ENCODE assay signal across 36 cellular contexts in genomic region chr7:2658941-2659340, GRCh38. TPM values are rescaled to one million over a fixed set of nuclear protein-coding genes. Genes with fewer than 3 reads are reported as not detected.
"Had no signal": no experiment of that assay in that cellular context is flagged by ENCODE, and none has a peak within 500 bp of the region (broad histone marks: within the 10 kb centered on the region; RNA-seq: fewer than 3 reads in every experiment).

No MANE protein-coding gene starts in this region.

- H3K36me3 Mint-ChIP-seq: activated CD4-positive, alpha-beta memory T cell treated with anti-CD3 and anti-CD28 coated beads for 36 hours; activated CD8-positive, alpha-beta memory T cell treated with anti-CD3 and anti-CD28 coated beads, Interleukin-2, amount 10 ng/mL, durations not matched to agents 7 days and 5 days; activated naive CD4-positive, alpha-beta T cell treated with anti-CD3 and anti-CD28 coated beads, Interleukin-2, amount 50 U/mL, for 24 hours; activated naive CD8-positive, alpha-beta T cell treated with anti-CD3 and anti-CD28 coated beads for 36 hours had no signal

- DNase-seq: activated B cell treated with CpG ODN at 0.5 μM for 24 hours; activated CD4-positive, alpha-beta memory T cell treated with anti-CD3 and anti-CD28 coated beads for 36 hours; activated CD4-positive, alpha-beta T cell treated with anti-CD3 and anti-CD28 coated beads for 48 hours; activated CD8-positive, alpha-beta memory T cell treated with anti-CD3 and anti-CD28 coated beads, Interleukin-2, amount 10 ng/mL, durations not matched to agents 7 days and 5 days; activated CD8-positive, alpha-beta memory T cell treated with anti-CD3 and anti-CD28 coated beads, Interleukin-2, amount 50 U/mL, for 4 hours; activated CD8-positive, alpha-beta T cell treated with anti-CD3 and anti-CD28 coated beads, Interleukin-2, amount 10 ng/mL, durations not matched to agents 7 days and 5 days; activated effector memory CD4-positive, alpha-beta T cell treated with anti-CD3 and anti-CD28 coated beads, Interleukin-2, amount 50 U/mL, for 16 hours; activated naive CD4-positive, alpha-beta T cell treated with anti-CD3 and anti-CD28 coated beads for 36 hours; activated naive CD8-positive, alpha-beta T cell treated with anti-CD3 and anti-CD28 coated beads for 36 hours; activated naive CD8-positive, alpha-beta T cell treated with anti-CD3 and anti-CD28 coated beads, Interleukin-2, amount 50 U/mL, for 24 hours; activated T-cell treated with anti-CD3 and anti-CD28 coated beads, Interleukin-2, amount 50 U/mL, for 1 hour; activated T-cell treated with anti-CD3 and anti-CD28 coated beads, Interleukin-2, amount 50 U/mL, for 48 hours; amygdala; body of pancreas; caudate nucleus; cortex of kidney; dermis blood vessel endothelial cell; effector CD8-positive, alpha-beta T cell; esophagus squamous epithelium; foreskin melanocyte; T-helper 1 cell; T-helper 17 cell; T1000; WERI-Rb-1 had no signal

- ATAC-seq: activated CD4-positive, CD25-positive, alpha-beta regulatory T cell treated with anti-CD3 and anti-CD28 coated beads, Interleukin-2, amount 50 U/mL, for 24 hours; activated CD8-positive, alpha-beta memory T cell treated with anti-CD3 and anti-CD28 coated beads, Interleukin-2, amount 10 ng/mL, durations not matched to agents 7 days and 5 days; activated CD8-positive, alpha-beta T cell treated with anti-CD3 and anti-CD28 coated beads, Interleukin-2, amount 10 ng/mL, durations not matched to agents 7 days and 5 days; activated naive CD8-positive, alpha-beta T cell treated with anti-CD3 and anti-CD28 coated beads, Interleukin-2, amount 50 U/mL, for 24 hours; body of pancreas; gastroesophageal sphincter; T-helper 17 cell had no signal

- H3K4me1 ChIP-seq: body of pancreas had no signal

- H3K4me3 ChIP-seq: adrenal gland, body of pancreas, esophagus squamous epithelium, gastroesophageal sphincter had no signal

- H3K27ac Mint-ChIP-seq: activated B cell treated with CpG ODN at 0.5 μM for 24 hours; activated CD4-positive, alpha-beta memory T cell treated with anti-CD3 and anti-CD28 coated beads for 36 hours; activated CD8-positive, alpha-beta memory T cell treated with anti-CD3 and anti-CD28 coated beads, Interleukin-2, amount 10 ng/mL, durations not matched to agents 7 days and 5 days; activated CD8-positive, alpha-beta T cell treated with anti-CD3 and anti-CD28 coated beads, Interleukin-2, amount 10 ng/mL, durations not matched to agents 7 days and 5 days; activated naive CD4-positive, alpha-beta T cell treated with anti-CD3 and anti-CD28 coated beads for 36 hours; activated naive CD4-positive, alpha-beta T cell treated with anti-CD3 and anti-CD28 coated beads, Interleukin-2, amount 50 U/mL, for 24 hours; activated naive CD8-positive, alpha-beta T cell treated with anti-CD3 and anti-CD28 coated beads for 36 hours; activated naive CD8-positive, alpha-beta T cell treated with anti-CD3 and anti-CD28 coated beads, Interleukin-2, amount 50 U/mL, for 24 hours; activated T-helper 1 cell treated with anti-CD3 and anti-CD28 coated beads, Interleukin-12 subunit alpha, Interleukin-12 subunit beta, Interleukin-2, Interleukin-4 antibody, amounts not matched to agents 30 ng/mL and 10 ng/mL and 1 ng/mL, durations not matched to agents 14 hours and 24 hours and 36 hours; activated T-helper 2 cell treated with anti-CD3 and anti-CD28 coated beads, Interferon-gamma antibody, Interleukin-2, Interleukin-4, amounts not matched to agents 10 μg/mL and 5 μg/mL and 100 μg/mL, durations not matched to agents 14 hours and 24 hours and 36 hours; T-helper 17 cell; T-helper 2 cell treated with Interferon-gamma antibody and Interleukin-4, amounts not matched to agents 5 μg/mL and 100 μg/mL, for 36 hours had no signal

- H3K4me1 Mint-ChIP-seq: activated B cell treated with CpG ODN at 0.5 μM for 24 hours; activated naive CD4-positive, alpha-beta T cell treated with anti-CD3 and anti-CD28 coated beads, Interleukin-2, amount 50 U/mL, for 24 hours; activated naive CD8-positive, alpha-beta T cell treated with anti-CD3 and anti-CD28 coated beads for 36 hours; activated naive CD8-positive, alpha-beta T cell treated with anti-CD3 and anti-CD28 coated beads, Interleukin-2, amount 50 U/mL, for 24 hours; T-helper 17 cell had no signal

- H3K9me3 ChIP-seq: adrenal gland, body of pancreas, esophagus squamous epithelium, gastroesophageal sphincter had no signal

- H3K4me3 Mint-ChIP-seq: activated B cell treated with CpG ODN at 0.5 μM for 24 hours; activated CD4-positive, alpha-beta memory T cell treated with anti-CD3 and anti-CD28 coated beads for 36 hours; activated CD8-positive, alpha-beta memory T cell treated with anti-CD3 and anti-CD28 coated beads, Interleukin-2, amount 10 ng/mL, durations not matched to agents 7 days and 5 days; activated CD8-positive, alpha-beta T cell treated with anti-CD3 and anti-CD28 coated beads, Interleukin-2, amount 10 ng/mL, durations not matched to agents 7 days and 5 days; activated naive CD4-positive, alpha-beta T cell treated with anti-CD3 and anti-CD28 coated beads for 36 hours; activated naive CD4-positive, alpha-beta T cell treated with anti-CD3 and anti-CD28 coated beads, Interleukin-2, amount 50 U/mL, for 24 hours; activated naive CD8-positive, alpha-beta T cell treated with anti-CD3 and anti-CD28 coated beads for 36 hours; activated naive CD8-positive, alpha-beta T cell treated with anti-CD3 and anti-CD28 coated beads, Interleukin-2, amount 50 U/mL, for 24 hours; activated T-helper 1 cell treated with anti-CD3 and anti-CD28 coated beads, Interleukin-12 subunit alpha, Interleukin-12 subunit beta, Interleukin-2, Interleukin-4 antibody, amounts not matched to agents 30 ng/mL and 10 ng/mL and 1 ng/mL, durations not matched to agents 14 hours and 24 hours and 36 hours; T-helper 17 cell; T-helper 2 cell treated with Interferon-gamma antibody and Interleukin-4, amounts not matched to agents 5 μg/mL and 100 μg/mL, for 36 hours had no signal

- H3K27me3 ChIP-seq: adrenal gland, body of pancreas, gastroesophageal sphincter had no signal

- H3K9me3 Mint-ChIP-seq: activated B cell treated with CpG ODN at 0.5 μM for 24 hours; activated CD4-positive, alpha-beta memory T cell treated with anti-CD3 and anti-CD28 coated beads for 36 hours; activated naive CD4-positive, alpha-beta T cell treated with anti-CD3 and anti-CD28 coated beads for 36 hours; activated naive CD4-positive, alpha-beta T cell treated with anti-CD3 and anti-CD28 coated beads, Interleukin-2, amount 50 U/mL, for 24 hours; activated naive CD8-positive, alpha-beta T cell treated with anti-CD3 and anti-CD28 coated beads for 36 hours; activated naive CD8-positive, alpha-beta T cell treated with anti-CD3 and anti-CD28 coated beads, Interleukin-2, amount 50 U/mL, for 24 hours; activated T-helper 1 cell treated with anti-CD3 and anti-CD28 coated beads, Interleukin-12 subunit alpha, Interleukin-12 subunit beta, Interleukin-2, Interleukin-4 antibody, amounts not matched to agents 30 ng/mL and 10 ng/mL and 1 ng/mL, durations not matched to agents 14 hours and 24 hours and 36 hours; activated T-helper 2 cell treated with anti-CD3 and anti-CD28 coated beads, Interferon-gamma antibody, Interleukin-2, Interleukin-4, amounts not matched to agents 10 μg/mL and 5 μg/mL and 100 μg/mL, durations not matched to agents 14 hours and 24 hours and 36 hours; T-helper 2 cell treated with Interferon-gamma antibody and Interleukin-4, amounts not matched to agents 5 μg/mL and 100 μg/mL, for 36 hours had no signal

- H3K27me3 Mint-ChIP-seq: activated B cell treated with CpG ODN at 0.5 μM for 24 hours; activated CD4-positive, alpha-beta memory T cell treated with anti-CD3 and anti-CD28 coated beads for 36 hours; activated CD8-positive, alpha-beta memory T cell treated with anti-CD3 and anti-CD28 coated beads, Interleukin-2, amount 10 ng/mL, durations not matched to agents 7 days and 5 days; activated naive CD4-positive, alpha-beta T cell treated with anti-CD3 and anti-CD28 coated beads, Interleukin-2, amount 50 U/mL, for 24 hours; activated naive CD8-positive, alpha-beta T cell treated with anti-CD3 and anti-CD28 coated beads for 36 hours; activated naive CD8-positive, alpha-beta T cell treated with anti-CD3 and anti-CD28 coated beads, Interleukin-2, amount 50 U/mL, for 24 hours; T-helper 17 cell had no signal

- FAIRE-seq: colon, endometrium, endothelial cell of umbilical vein had no signal

- H3K27ac ChIP-seq: adrenal gland, body of pancreas, epithelial cell of prostate, esophagus squamous epithelium, gastroesophageal sphincter, WERI-Rb-1 had no signal

RNA-seq across cellular contexts. Expression of gene AMZ1, which starts 29.1 kb away (rescaled TPM):
- total RNA-seq: activated CD8-positive, alpha-beta memory T cell treated with anti-CD3 and anti-CD28 coated beads for 36 hours; activated CD8-positive, alpha-beta T cell treated with anti-CD3 and anti-CD28 coated beads, Interleukin-2, amount 10 ng/mL, durations not matched to agents 7 days and 5 days; body of pancreas; endothelial cell of umbilical vein had no signal
- polyA plus RNA-seq: endothelial cell of umbilical vein had no signal
